In the genomic region with DNA sequence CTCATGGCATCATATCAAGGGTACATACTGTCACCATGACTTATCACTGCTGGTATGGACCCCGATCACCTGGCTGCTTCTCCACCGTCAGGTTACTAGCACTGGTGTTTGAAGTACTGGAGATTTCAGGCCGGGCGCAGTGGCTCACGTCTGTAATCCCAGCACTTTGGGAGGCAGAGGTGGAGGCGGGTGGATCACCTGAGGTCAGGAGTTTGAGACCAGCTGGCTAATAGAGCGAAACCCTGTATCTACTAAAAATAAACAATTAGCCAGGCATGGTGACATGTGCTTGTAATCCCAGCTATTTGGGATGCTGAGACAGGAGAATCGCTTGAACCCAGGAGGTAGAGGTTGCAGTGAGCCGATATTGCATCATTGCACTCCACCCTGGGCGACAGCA, we compare ENCODE assay signal across 23 cellular contexts.
"Had no signal": no experiment of that assay in that cellular context is flagged by ENCODE, and none has a peak within 500 bp of the region (broad histone marks: within the 10 kb centered on the region; RNA-seq: fewer than 3 reads in every experiment).

No MANE protein-coding gene starts in this region.

- H3K9me3 ChIP-seq: colonic mucosa, esophagus squamous epithelium, gastrocnemius medialis, lower lobe of right lung, mucosa of descending colon had no signal

- H3K36me3 Mint-ChIP-seq: mesothelial cell of epicardium had no signal

- H3K9me3 Mint-ChIP-seq: dendritic cell treated with granulocyte-macrophage colony-stimulating factor and Interleukin-4, amounts not matched to agents 40 ng/mL and 50 ng/mL, for 4 days; effector memory CD8-positive, alpha-beta T cell had no signal

- H3K4me3 ChIP-seq: colonic mucosa, esophagus squamous epithelium, gastrocnemius medialis, heart right ventricle, left lung, lower lobe of right lung, mucosa of descending colon had no signal

- H3K27ac ChIP-seq: colonic mucosa, epithelial cell of prostate, esophagus squamous epithelium, gastrocnemius medialis, heart right ventricle, left lung, lower lobe of right lung had no signal

- H3K4me3 Mint-ChIP-seq: dendritic cell treated with granulocyte-macrophage colony-stimulating factor and Interleukin-4, amounts not matched to agents 40 ng/mL and 50 ng/mL, for 4 days; effector memory CD8-positive, alpha-beta T cell; endodermal cell; mesothelial cell of epicardium had no signal

- ATAC-seq: effector memory CD8-positive, alpha-beta T cell; esophagus mucosa; gastrocnemius medialis; heart right ventricle; left cardiac atrium; left lung; left ventricle myocardium superior; lower lobe of right lung; mucosa of descending colon had no signal

- H3K4me1 ChIP-seq: gastrocnemius medialis, left lung, lower lobe of right lung had no signal

- DNase-seq: colonic mucosa; cortex of kidney; effector CD8-positive, alpha-beta T cell; effector memory CD8-positive, alpha-beta T cell; endodermal cell; erythroblast; esophagus squamous epithelium; foreskin fibroblast; foreskin melanocyte; gastrocnemius medialis; glutamatergic neuron; heart right ventricle; hippocampal formation; left cardiac atrium; left lung; left ventricle myocardium superior; lower lobe of right lung; mesenchymal stem cell; mucosa of descending colon had no signal

- H3K27me3 ChIP-seq: colonic mucosa, gastrocnemius medialis, left lung had no signal

- H3K36me3 ChIP-seq: colonic mucosa, esophagus squamous epithelium, gastrocnemius medialis, heart right ventricle, left lung, lower lobe of right lung had no signal

- H3K27ac Mint-ChIP-seq: dendritic cell treated with granulocyte-macrophage colony-stimulating factor and Interleukin-4, amounts not matched to agents 40 ng/mL and 50 ng/mL, for 4 days; effector memory CD8-positive, alpha-beta T cell; endodermal cell; mesothelial cell of epicardium had no signal
